In genomic region chr12:97306121-97306520, GRCh38 we compare ENCODE assay signal across 10 cellular contexts.
A peak's percentile ranks its signal among the peaks of the same experiment; 100 is the strongest.
DNase-seq lines count a peak whose midpoint lies in the region; ATAC-seq and TF ChIP-seq lines count a peak whose summit lies in the region.
"Had no signal": no experiment of that assay in that cellular context is flagged by ENCODE, and none has a peak within 500 bp of the region (broad histone marks: within the 10 kb centered on the region; RNA-seq: fewer than 3 reads in every experiment).

No MANE protein-coding gene starts in this region.

- ATAC-seq in GM19372 (IDR thresholded peaks at IDR 0.05; ENCODE audit: low read depth, unreplicated experiment) (peak; percentile 86), HG03039 (IDR thresholded peaks at IDR 0.05; ENCODE audit: unreplicated experiment) (peak; percentile 97)

- H3K36me3 ChIP-seq in DOHH2 (ENCODE audit: control insufficient read depth, low read length): no peaks in the 10 kb centered on the region

- no peaks in the 10 kb centered on the region for H3K79me2 ChIP-seq in DOHH2 (ENCODE audit: control insufficient read depth, low read length)

- peak; percentile 18 for DNase-seq in NCI-H774 (lab: John Stamatoyannopoulos, UW)
- no peak for DNase-seq in caudate nucleus (lab: John Stamatoyannopoulos, UW)
- DNase-seq in NCI-H1105 (lab: John Stamatoyannopoulos, UW): no peak
- no peak for DNase-seq in DMS114 treated with DMSO at 0.1 percent for 48 hours (lab: John Stamatoyannopoulos, UW; ENCODE audit: unreplicated experiment)
- no peak for DNase-seq in SHP77 (lab: John Stamatoyannopoulos, UW)
- DNase-seq: SHP77 treated with DMSO at 0.1 percent for 48 hours had no signal

- no peaks in the 10 kb centered on the region for H3K27me3 ChIP-seq in DOHH2 (ENCODE audit: control insufficient read depth, low read length)

- no peak for TF ChIP-seq CTCF in DOHH2 (IDR thresholded peaks at IDR 0.05; ENCODE audit: low read depth, low read length, poor library complexity, severe bottlenecking)

- H3K4me1 ChIP-seq in DOHH2 (ENCODE audit: control insufficient read depth, low read length): peaks cover 18% of the 10 kb centered on the region

- H3K9me2 ChIP-seq in DOHH2 (replicated peaks; ENCODE audit: control insufficient read depth, low read length): no peaks in the 10 kb centered on the region

- peak overlapping the region; percentile 29; the same call in 1 of the 2 replicates for H3K27ac ChIP-seq in DOHH2 (ENCODE audit: low read depth, low read length)
- H3K27ac ChIP-seq in caudate nucleus (ENCODE audit: low read depth, low read length): no peak overlapping the region
- H3K27ac ChIP-seq: C4-2B had no signal

- no peaks in the 10 kb centered on the region for H3K9me3 ChIP-seq in DOHH2 (ENCODE audit: control insufficient read depth, insufficient read depth, low read length)

- H3K4me3 ChIP-seq in DOHH2 (ENCODE audit: low read length): peak overlapping the region; percentile 21; the same call in 1 of the 2 replicates

- peak overlapping the region; percentile 27 for H3K4me2 ChIP-seq in DOHH2 (ENCODE audit: low read length)

- H3F3A ChIP-seq in DOHH2 (ENCODE audit: control insufficient read depth, insufficient read depth): no peaks in the 10 kb centered on the region

- no peaks in the 10 kb centered on the region for H4K20me1 ChIP-seq in DOHH2 (ENCODE audit: control insufficient read depth, insufficient read depth, low read depth, low read length)
